ENCODE assay signal across 8 cellular contexts in genomic region chr1:116826818-116827606, GRCh38.
DNase-seq lines count a peak whose midpoint lies in the region; ATAC-seq, FAIRE-seq and TF ChIP-seq lines count a peak whose summit lies in the region.

No MANE protein-coding gene starts in this region.

- peaks cover 46% of the 10 kb centered on the region for H3K4me1 Mint-ChIP-seq in activated naive CD8-positive, alpha-beta T cell treated with anti-CD3 and anti-CD28 coated beads for 36 hours

- H3K9me3 Mint-ChIP-seq in activated naive CD8-positive, alpha-beta T cell treated with anti-CD3 and anti-CD28 coated beads for 36 hours, result peaks cover 11% of the 10 kb centered on the region

- POLR2A ChIA-PET in A673 (lab: Charles Lee; ENCODE audit: low non-redundant PET), result no interaction called here

- H3K27ac Mint-ChIP-seq in activated naive CD8-positive, alpha-beta T cell treated with anti-CD3 and anti-CD28 coated beads for 36 hours, result peak overlapping the region; percentile 94

- ATAC-seq in GM19043 (IDR thresholded peaks at IDR 0.05; ENCODE audit: low read depth, unreplicated experiment) (peak; percentile 81), HG03135 (IDR thresholded peaks at IDR 0.05; ENCODE audit: unreplicated experiment) (peak; percentile 86)

- no peak overlapping the region for H3K4me3 ChIP-seq in A673 (ENCODE audit: low read depth, low read length, poor library complexity, severe bottlenecking)
- H3K4me3 ChIP-seq in lower leg skin (ENCODE audit: low read depth, poor library complexity, severe bottlenecking), result no peak overlapping the region

- peaks cover 25% of the 10 kb centered on the region for H3K36me3 Mint-ChIP-seq in activated naive CD8-positive, alpha-beta T cell treated with anti-CD3 and anti-CD28 coated beads for 36 hours

- H3K36me3 ChIP-seq in A673 (ENCODE audit: insufficient read depth, low read length, poor library complexity, severe bottlenecking), result no peaks in the 10 kb centered on the region

- TF ChIP-seq POLR2A in lower leg skin (IDR thresholded peaks at IDR 0.05), result no peak

- BruUV-seq in A673 (replicated peaks; lab: Mats Ljungman, UMichigan), result no TSS peak

- TF ChIP-seq CTCF in A673 (conservative IDR thresholded peaks at IDR 0.05; ENCODE audit: low read depth, low read length), result no peak
- TF ChIP-seq CTCF in lower leg skin (IDR thresholded peaks at IDR 0.05), result no peak
- TF ChIP-seq CTCF in D721Med (IDR thresholded peaks at IDR 0.05; ENCODE audit: insufficient read depth, missing control alignments), result no peak

- H3K27me3 Mint-ChIP-seq in activated naive CD8-positive, alpha-beta T cell treated with anti-CD3 and anti-CD28 coated beads for 36 hours, result no peaks in the 10 kb centered on the region

- H3K27ac ChIP-seq in A673 (ENCODE audit: low read depth, low read length, poor library complexity, severe bottlenecking), result peak overlapping the region; percentile 10

- 60 to 63% methylated on average over 9 of the region's 9 CpGs for WGBS in lower leg skin, 2 donors

- intact Hi-C loops in A673 (cut with micrococcal nuclease; ENCODE audit: unreplicated experiment), result no loop called here
- intact Hi-C loops in lower leg skin (cut with DNase I; ENCODE audit: low total_unique reads), result no loop called here

- CTCF ChIA-PET in A673 (lab: Charles Lee), result no interaction called here

- H3K9me3 ChIP-seq in A673 (ENCODE audit: low read depth, low read length, poor library complexity, severe bottlenecking), result no peaks in the 10 kb centered on the region

- FAIRE-seq in D721Med (lab: Jason Lieb, UNC), result no peak

- H3K4me1 ChIP-seq in A673 (ENCODE audit: insufficient read depth, low read length, poor library complexity, severe bottlenecking), result peaks cover 19% of the 10 kb centered on the region

- no peaks in the 10 kb centered on the region for H3K27me3 ChIP-seq in A673 (replicated peaks; ENCODE audit: insufficient read depth, low read depth, low read length, poor library complexity)

- peak overlapping the region; percentile 83 for H3K4me3 Mint-ChIP-seq in activated naive CD8-positive, alpha-beta T cell treated with anti-CD3 and anti-CD28 coated beads for 36 hours

- DNase-seq in A673 (ENCODE audit: low spot score), result peak; percentile 67
- peak; percentile 82 for DNase-seq in OCI-M1 (lab: John Stamatoyannopoulos, UW)
- peak; percentile 78 for DNase-seq in activated naive CD8-positive, alpha-beta T cell treated with anti-CD3 and anti-CD28 coated beads for 36 hours
- peak; percentile 58 to 79 (median 75) for DNase-seq in stimulated activated CD4-positive, alpha-beta T cell treated with anti-CD3 and anti-CD28 coated beads, Interleukin-12 subunit alpha, Interleukin-12 subunit beta, amount 100 ng/mL, for 48 hours (ENCODE audit: low read depth in 2 of 3, low spot score in 1 of 3)
- no peak for DNase-seq in lower leg skin (ENCODE audit: low spot score in 2 of 2)
- DNase-seq in D721Med (ENCODE audit: insufficient read length, low spot score), result no peak

Comparison
In these comparisons a context has a peak if more than half of its experiments do, and no peak if none do; other contexts are left out.
1. DNase-seq: peak in A673 (single experiment), OCI-M1 (single experiment), activated naive CD8-positive, alpha-beta T cell treated with anti-CD3 and anti-CD28 coated beads for 36 hours (single experiment) and stimulated activated CD4-positive, alpha-beta T cell treated with anti-CD3 and anti-CD28 coated beads, Interleukin-12 subunit alpha, Interleukin-12 subunit beta, amount 100 ng/mL, for 48 hours (3 of 3); none in lower leg skin (0 of 2) and D721Med (single experiment).